ENCODE assay signal across 1 cellular context in the genomic region with DNA sequence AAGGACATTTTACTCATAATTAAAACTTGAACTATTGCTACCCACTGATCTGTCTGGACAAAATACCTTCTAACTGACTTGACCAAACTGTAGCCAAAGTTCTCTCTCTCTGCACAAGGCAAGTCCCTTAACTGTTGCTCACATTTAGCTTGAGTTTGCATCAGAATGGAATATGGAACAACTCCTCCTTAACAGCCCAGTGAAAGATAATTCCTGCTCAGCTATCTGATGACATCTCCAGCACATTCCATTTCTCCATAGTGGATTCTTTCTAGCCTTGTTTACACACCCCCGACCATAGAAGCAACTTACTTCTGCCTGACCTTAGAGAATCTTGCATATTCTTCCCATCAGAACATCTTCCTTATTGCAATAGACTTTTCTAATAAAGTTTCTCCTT.
TF ChIP-seq lines count a peak whose summit lies in the region.

No MANE protein-coding gene starts in this region.

TF ChIP-seq in H1, 55 proteins besides CTCF, POLR2A, EP300 and RAD21:
- no peak for TF ChIP-seq HDAC6 (IDR thresholded peaks at IDR 0.05; ENCODE audit: low read depth, low read length)
- TF ChIP-seq RNF2 (IDR thresholded peaks at IDR 0.05; ENCODE audit: borderline replicate concordance, low read depth, low read length, missing control alignments, poor library complexity, severe bottlenecking): no peak
- TF ChIP-seq SIRT6 (IDR thresholded peaks at IDR 0.05; ENCODE audit: low read length): no peak
- no peak for TF ChIP-seq CEBPB (IDR thresholded peaks at IDR 0.05; ENCODE audit: low read depth, low read length)
- TF ChIP-seq CTBP2 (IDR thresholded peaks at IDR 0.05; ENCODE audit: borderline replicate concordance, insufficient read depth, insufficient read length, low read length): no peak
TF ChIP-seq in H1: peak in this region for 0.
